26 cellular contexts compared by ENCODE assay signal in the genomic region with DNA sequence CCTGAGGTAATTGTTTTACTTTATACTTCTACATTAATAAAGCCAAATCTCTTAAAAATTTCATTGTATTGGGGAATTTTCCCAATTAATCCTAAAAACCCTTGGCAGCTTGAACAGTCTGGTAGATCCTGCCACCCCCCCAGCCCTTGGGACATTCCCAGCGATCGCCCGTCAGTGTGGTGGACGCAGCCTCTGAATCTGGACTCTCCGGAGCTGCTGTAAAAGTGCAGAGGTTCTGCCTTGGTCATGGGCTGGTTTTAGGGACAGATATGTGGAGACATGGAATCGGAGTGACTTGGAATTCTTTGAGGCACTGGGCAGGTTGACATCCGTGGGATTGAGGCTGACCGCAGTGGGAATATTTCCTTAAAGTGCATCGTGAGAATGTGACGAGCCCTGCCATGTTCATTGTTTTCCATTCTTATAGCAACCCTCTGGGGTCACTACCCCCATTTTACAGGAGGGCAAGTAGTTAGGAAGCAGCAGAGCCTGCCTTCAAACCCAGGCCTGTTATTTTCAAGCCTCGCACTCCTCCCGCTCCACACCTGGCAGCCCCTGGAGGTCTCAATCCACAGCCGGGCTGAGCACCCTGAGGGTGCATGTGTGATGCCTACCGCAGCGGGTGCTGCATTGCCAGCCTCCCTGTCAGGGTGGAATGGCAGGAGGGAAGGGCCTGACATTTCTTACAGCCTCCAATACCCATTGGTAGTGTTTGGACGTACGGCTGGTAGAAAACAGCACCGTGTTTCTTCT. TPM values are rescaled to one million over a fixed set of nuclear protein-coding genes. Genes with fewer than 3 reads are reported as not detected.
DNase-seq lines count a peak whose midpoint lies in the region; ATAC-seq and TF ChIP-seq lines count a peak whose summit lies in the region.
"Had no signal": no experiment of that assay in that cellular context is flagged by ENCODE, and none has a peak within 500 bp of the region (broad histone marks: within the 10 kb centered on the region; RNA-seq: fewer than 3 reads in every experiment).

No MANE protein-coding gene starts in this region.

- peak overlapping the region; percentile 59 for H3K4me3 Mint-ChIP-seq in Caco-2 (ENCODE audit: unreplicated experiment)
- H3K4me3 Mint-ChIP-seq in GM23338: no peak overlapping the region
- H3K4me3 Mint-ChIP-seq: CD4-positive, alpha-beta T cell had no signal

- H2AFZ ChIP-seq in GM23338: 0 out of 2 replicates have a peak overlapping the region, but pooled peaks have one; percentile 28

- H3K9me2 ChIP-seq in GM23338 (ENCODE audit: insufficient read depth): no peaks in the 10 kb centered on the region
- H3K9me2 ChIP-seq: SK-N-SH had no signal

- H3K36me3 Mint-ChIP-seq in Caco-2 (ENCODE audit: insufficient read depth, unreplicated experiment): peaks cover 37% of the 10 kb centered on the region
- H3K36me3 Mint-ChIP-seq in GM23338 (ENCODE audit: low read depth): no peaks in the 10 kb centered on the region

- H3K4me1 Mint-ChIP-seq in Caco-2 (ENCODE audit: low read depth, unreplicated experiment): peaks cover 60% of the 10 kb centered on the region
- peaks cover 3% of the 10 kb centered on the region; the same call in 2 of the 3 replicates for H3K4me1 Mint-ChIP-seq in GM23338

- H3K27ac Mint-ChIP-seq in Caco-2 (ENCODE audit: unreplicated experiment) (peak overlapping the region; percentile 94), GM23338 (no peak overlapping the region)
- H3K27ac Mint-ChIP-seq: CD4-positive, alpha-beta T cell had no signal

- H3K79me2 ChIP-seq in GM23338 (replicated peaks; ENCODE audit: insufficient read depth): no peaks in the 10 kb centered on the region

- no peak overlapping the region for H3K4me2 ChIP-seq in GM23338
- H3K4me2 ChIP-seq: A549, SK-N-SH had no signal

- TF ChIP-seq CTCF in Caco-2 (IDR thresholded peaks at IDR 0.05; ENCODE audit: insufficient read depth in 1 of 2, low read depth in 1 of 2, low read length in 1 of 2, severe bottlenecking in 1 of 2, unreplicated experiment in 1 of 2) (no peak), GM23338 (conservative IDR thresholded peaks at IDR 0.05; ENCODE audit: low read depth in 2 of 2) (no peak), uterus (IDR thresholded peaks at IDR 0.05) (no peak)

- no peak for DNase-seq in Caco-2
- DNase-seq in GM23338 (ENCODE audit: low spot score): no peak
- peak; percentile 7 for DNase-seq in myocyte (ENCODE audit: low read depth)
- no peak for DNase-seq in uterus
- DNase-seq in H7: no peak
- DNase-seq: AML-193; CD4-positive, alpha-beta T cell; DMS 273 treated with DMSO at 0.1 percent for 48 hours; DMS79; EL; GF-D8; Kasumi-1; NCI-H1105; NCI-H1436 treated with DMSO at 0.1 percent for 48 hours; NCI-H187 treated with DMSO at 0.1 percent for 48 hours; NCI-H2171 treated with DMSO at 0.1 percent for 48 hours; NCI-H345; NCI-H524 treated with DMSO at 0.1 percent for 48 hours; NCI-H774; PC-3; SK-N-SH had no signal

- CTCF ChIA-PET in Caco-2 (lab: Charles Lee): interaction anchor here (0.6 to 1.0 kb wide), 3 partner anchors 42 to 393 kb away, joined by 3 to 5 read pairs (median 3); no protein-coding TSS in a partner anchor

- H3K27me3 ChIP-seq in Caco-2 (replicated peaks; ENCODE audit: control insufficient read depth, insufficient read depth, low read length) (no peaks in the 10 kb centered on the region), GM23338 (ENCODE audit: insufficient read depth) (peaks cover 23% of the 10 kb centered on the region), uterus (no peaks in the 10 kb centered on the region), H7 (ENCODE audit: control insufficient read depth, insufficient read depth, low read length) (peaks cover 11% of the 10 kb centered on the region)

- H3K9me3 ChIP-seq in Caco-2 (no peaks in the 10 kb centered on the region), uterus (no peaks in the 10 kb centered on the region)
- H3K9me3 ChIP-seq: A549; BLaER1 treated with 17β-estradiol and CSF1 and Interleukin-3, amounts not matched to agents 10 nM and 100 nM; SK-N-SH had no signal

- H3K4me3 ChIP-seq in Caco-2 (ENCODE audit: low read depth, low read length) (no peak overlapping the region), GM23338 (no peak overlapping the region), uterus (no peak overlapping the region), H7 (ENCODE audit: insufficient read depth, low read depth, low read length) (no peak overlapping the region)
- H3K4me3 ChIP-seq: A549; BLaER1 treated with 17β-estradiol and CSF1 and Interleukin-3, amounts not matched to agents 10 nM and 100 nM had no signal

- no peak for TF ChIP-seq POLR2A in uterus (IDR thresholded peaks at IDR 0.05)

- H3K27ac ChIP-seq in GM23338 (ENCODE audit: low read depth) (no peak overlapping the region), uterus (peak overlapping the region; percentile 82 to 86)
- H3K27ac ChIP-seq: A549 had no signal

- POLR2A ChIA-PET in Caco-2 (lab: Charles Lee): interaction anchor here (0.6 to 0.7 kb wide), 14 partner anchors 10 to 561 kb away, joined by 3 to 12 read pairs (median 4); no protein-coding TSS in a partner anchor

- H4K20me1 ChIP-seq in GM23338 (replicated peaks; ENCODE audit: insufficient read depth): no peaks in the 10 kb centered on the region

- intact Hi-C loops in Caco-2 (cut with micrococcal nuclease; ENCODE audit: unreplicated experiment): loop anchor here (10.0 kb wide), 1 partner anchor 601 kb away; the partner anchor contains the start of gene TGIF1
- intact Hi-C loops in uterus (cut with DNase I; ENCODE audit: low total_unique reads): no loop called here

- H3K27me3 Mint-ChIP-seq in Caco-2 (ENCODE audit: insufficient read depth, unreplicated experiment): no peaks in the 10 kb centered on the region
- H3K27me3 Mint-ChIP-seq in GM23338 (ENCODE audit: insufficient read depth, low read depth, poor library complexity): peaks cover 13% of the 10 kb centered on the region

- H3F3A ChIP-seq in GM23338 (replicated peaks; ENCODE audit: low read depth): peaks cover under 1% of the 10 kb centered on the region; the same call in 1 of the 2 replicates

- H3K4me1 ChIP-seq in Caco-2 (peaks cover 67% of the 10 kb centered on the region), GM23338 (ENCODE audit: insufficient read depth) (peaks cover 3% of the 10 kb centered on the region), uterus (peaks cover 17 to 21% of the 10 kb centered on the region in 2 donors)

- no peaks in the 10 kb centered on the region; the same call in 1 of the 2 replicates for H3K36me3 ChIP-seq in Caco-2 (ENCODE audit: control insufficient read depth, insufficient read depth, low read length)
- no peaks in the 10 kb centered on the region for H3K36me3 ChIP-seq in GM23338 (ENCODE audit: insufficient read depth)
- H3K36me3 ChIP-seq in uterus: no peaks in the 10 kb centered on the region
- no peaks in the 10 kb centered on the region for H3K36me3 ChIP-seq in H7 (replicated peaks; ENCODE audit: control insufficient read depth, insufficient read depth, low read length)

- ATAC-seq in GM23338 (no peak), GM18517 (IDR thresholded peaks at IDR 0.05; ENCODE audit: unreplicated experiment) (no peak), esophagus mucosa (no peak)
- ATAC-seq: A549, HepG2, PC-3 had no signal

- TSS peak; percentile 36 for BruUV-seq in Caco-2 (replicated peaks; lab: Mats Ljungman, UMichigan)

- H3K9me3 Mint-ChIP-seq in Caco-2 (ENCODE audit: unreplicated experiment) (no peaks in the 10 kb centered on the region), GM23338 (no peaks in the 10 kb centered on the region)
- H3K9me3 Mint-ChIP-seq: CD4-positive, alpha-beta T cell had no signal

TF ChIP-seq in GM23338, 12 proteins besides CTCF, POLR2A, EP300 and RAD21 (continues in another document):
- no peak for TF ChIP-seq REST (IDR thresholded peaks at IDR 0.05; ENCODE audit: unreplicated experiment)
- TF ChIP-seq JUNB (IDR thresholded peaks at IDR 0.05; ENCODE audit: unreplicated experiment): no peak
- no peak for TF ChIP-seq ETS1 (IDR thresholded peaks at IDR 0.05)
- TF ChIP-seq STAT1 (IDR thresholded peaks at IDR 0.05; ENCODE audit: unreplicated experiment): no peak

RNA-seq across cellular contexts. Expression of gene EMILIN2, which starts 6.5 kb away (rescaled TPM):
- total RNA-seq in Caco-2 (2022): 41.6 and 53.4 TPM in 2 replicates
- 7.1 and 11.6 TPM in 2 replicates for total RNA-seq in GM23338 (2014; rRNA removed; shearing (Covaris generic))
- 3.0 and 3.7 TPM in 2 replicates for polyA plus RNA-seq in GM23338 (2016; fragmentation: Nextera tagmentation; extraction: Ambion mirVana)
- total RNA-seq in myocyte: 0.21 and 1.6 TPM in 2 replicates
- 0.44 TPM for polyA plus RNA-seq in myocyte (2012)
- total RNA-seq in uterus: 10 to 100 TPM; 25.6 to 60.2 (median 43.2) TPM
- total RNA-seq in H7 (2014; rRNA removed; shearing (Covaris generic)): 15.2 and 20.6 TPM in 2 replicates
- 1.4 TPM for total RNA-seq in esophagus mucosa
